1 cellular context compared by ENCODE assay signal in the genomic region with DNA sequence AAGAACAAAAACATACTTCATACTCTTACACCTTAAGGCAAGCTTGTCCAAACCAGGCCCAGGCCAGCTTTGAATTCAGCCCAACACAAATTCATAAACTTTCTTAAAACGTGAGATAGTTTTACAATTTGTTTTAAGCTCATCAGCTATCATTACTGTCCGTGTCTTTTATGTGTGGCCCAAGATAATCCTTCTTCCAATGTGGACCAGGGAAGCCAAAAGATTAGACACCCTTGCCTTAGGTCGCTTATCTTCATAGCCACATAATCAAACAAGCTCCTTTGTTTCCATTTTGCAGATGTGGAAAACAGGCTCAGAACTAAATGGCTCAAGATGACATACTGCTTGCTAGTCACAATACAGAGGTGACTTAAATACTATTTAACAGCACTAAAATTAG.
TF ChIP-seq lines count a peak whose summit lies in the region.

No MANE protein-coding gene starts in this region.

TF ChIP-seq in GM23338, 12 proteins besides CTCF, POLR2A, EP300 and RAD21:
- TF ChIP-seq ZNF114 (CRISPR knock-in tag; IDR thresholded peaks at IDR 0.05) = no peak
- no peak for TF ChIP-seq ZNF331 (CRISPR knock-in tag; IDR thresholded peaks at IDR 0.05; ENCODE audit: low read depth)
- no peak for TF ChIP-seq JUNB (IDR thresholded peaks at IDR 0.05; ENCODE audit: unreplicated experiment)
- no peak for TF ChIP-seq POLR2AphosphoS5 (IDR thresholded peaks at IDR 0.05; ENCODE audit: low read depth)
- no peak for TF ChIP-seq STAT1 (IDR thresholded peaks at IDR 0.05; ENCODE audit: unreplicated experiment)
- TF ChIP-seq, protein P1, sequence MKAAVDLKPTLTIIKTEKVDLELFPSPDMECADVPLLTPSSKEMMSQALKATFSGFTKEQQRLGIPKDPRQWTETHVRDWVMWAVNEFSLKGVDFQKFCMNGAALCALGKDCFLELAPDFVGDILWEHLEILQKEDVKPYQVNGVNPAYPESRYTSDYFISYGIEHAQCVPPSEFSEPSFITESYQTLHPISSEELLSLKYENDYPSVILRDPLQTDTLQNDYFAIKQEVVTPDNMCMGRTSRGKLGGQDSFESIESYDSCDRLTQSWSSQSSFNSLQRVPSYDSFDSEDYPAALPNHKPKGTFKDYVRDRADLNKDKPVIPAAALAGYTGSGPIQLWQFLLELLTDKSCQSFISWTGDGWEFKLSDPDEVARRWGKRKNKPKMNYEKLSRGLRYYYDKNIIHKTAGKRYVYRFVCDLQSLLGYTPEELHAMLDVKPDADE (IDR thresholded peaks at IDR 0.05) = no peak
